8 cellular contexts compared by ENCODE assay signal in the genomic region with DNA sequence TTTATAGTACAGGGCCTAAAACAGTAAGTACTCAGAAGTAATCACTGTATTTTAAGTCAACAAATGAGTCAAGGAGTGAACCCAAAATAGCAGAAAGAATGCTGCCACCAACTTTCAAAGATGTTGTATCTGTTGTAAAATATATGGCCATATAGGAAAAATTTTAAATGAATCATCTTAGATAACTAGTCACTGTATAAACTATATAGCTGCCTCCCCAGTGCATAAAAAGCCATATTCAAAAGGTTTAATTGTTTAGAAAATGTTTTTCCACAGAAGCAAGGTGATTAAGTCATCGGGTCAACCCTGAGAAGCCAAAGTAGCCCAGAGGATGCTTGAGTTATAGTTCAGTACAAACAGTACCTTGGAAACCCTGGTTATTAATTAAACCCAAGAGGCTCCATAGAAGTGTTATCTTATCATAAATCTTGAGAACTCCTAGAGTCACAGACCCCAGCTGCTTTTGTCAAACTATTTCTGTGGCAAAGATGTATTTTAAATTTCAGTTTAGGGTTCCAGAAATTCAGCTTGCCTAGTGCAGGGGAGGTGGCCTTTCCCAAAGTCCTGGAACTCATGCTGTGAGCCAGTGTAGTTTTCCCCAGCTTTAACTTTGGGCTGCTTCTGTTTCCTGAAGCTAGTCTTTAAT. TPM values are rescaled to one million over a fixed set of nuclear protein-coding genes. Genes with fewer than 3 reads are reported as not detected.
A peak's percentile ranks its signal among the peaks of the same experiment; 100 is the strongest.
DNase-seq lines count a peak whose midpoint lies in the region; ATAC-seq, FAIRE-seq and TF ChIP-seq lines count a peak whose summit lies in the region.

No MANE protein-coding gene starts in this region.

- 57 to 86% methylated on average over 1 of the region's 1 CpG for whole genome bisulfite sequencing in lung, 2 donors
- 36 to 42% methylated on average over 1 of the region's 1 CpG for WGBS in tibial nerve, 2 donors

- H3K36me3 Mint-ChIP-seq in activated T-cell treated with anti-CD3 and anti-CD28 coated beads, Interleukin-2, amount 50 U/mL, for 24 hours (ENCODE audit: low read depth) = peaks cover 68% of the 10 kb centered on the region
- peaks cover 20% of the 10 kb centered on the region for H3K36me3 Mint-ChIP-seq in activated T-cell treated with anti-CD3 and anti-CD28 coated beads, Interleukin-2, amount 50 U/mL, for 4 hours (ENCODE audit: insufficient read depth)
- H3K36me3 Mint-ChIP-seq in astrocyte (ENCODE audit: low read depth, unreplicated experiment) = peaks cover 2% of the 10 kb centered on the region

- TF ChIP-seq CTCF in astrocyte (IDR thresholded peaks at IDR 0.05; ENCODE audit: insufficient read depth, low read depth, low read length) (no peak), lung (IDR thresholded peaks at IDR 0.05; ENCODE audit: control extremely low read depth, extremely low read depth) (no peak), tibial nerve (IDR thresholded peaks at IDR 0.05) (no peak)

- peak overlapping the region; percentile 76 for H3K27ac Mint-ChIP-seq in activated T-cell treated with anti-CD3 and anti-CD28 coated beads, Interleukin-2, amount 50 U/mL, for 24 hours
- H3K27ac Mint-ChIP-seq in astrocyte (ENCODE audit: unreplicated experiment) = peak overlapping the region; percentile 35

- TF ChIP-seq POLR2A in tibial nerve (IDR thresholded peaks at IDR 0.05) = no peak

- H3K4me2 ChIP-seq in astrocyte (ENCODE audit: low read length) = peak overlapping the region; percentile 50

- H3K9ac ChIP-seq in astrocyte (ENCODE audit: low read length) = peak overlapping the region; percentile 46

- no peak for ATAC-seq in activated T-cell treated with anti-CD3 and anti-CD28 coated beads, Interleukin-2, amount 50 U/mL, for 4 hours
- ATAC-seq in lung (ENCODE audit: insufficient read depth, low FRiP score) = peak; percentile 68
- ATAC-seq in HG02571 (IDR thresholded peaks at IDR 0.05; ENCODE audit: unreplicated experiment) = no peak

- H3K27me3 Mint-ChIP-seq in activated T-cell treated with anti-CD3 and anti-CD28 coated beads, Interleukin-2, amount 50 U/mL, for 24 hours = no peaks in the 10 kb centered on the region
- no peaks in the 10 kb centered on the region for H3K27me3 Mint-ChIP-seq in activated T-cell treated with anti-CD3 and anti-CD28 coated beads, Interleukin-2, amount 50 U/mL, for 4 hours (ENCODE audit: low read depth)
- H3K27me3 Mint-ChIP-seq in astrocyte (ENCODE audit: low read depth, unreplicated experiment) = no peaks in the 10 kb centered on the region

- peak overlapping the region; percentile 62 for H3K27ac ChIP-seq in astrocyte (ENCODE audit: low read depth, low read length)
- peak overlapping the region; percentile 85 to 92 for H3K27ac ChIP-seq in lung (ENCODE audit: low read depth in 1 of 2, low read length in 1 of 2)
- peak overlapping the region in 3 of 4 donors; percentile 67 to 79 (median 68) for H3K27ac ChIP-seq in tibial nerve

- H3K27me3 ChIP-seq in astrocyte (ENCODE audit: insufficient read depth, low read length) (no peaks in the 10 kb centered on the region), lung (ENCODE audit: control insufficient read depth, insufficient read depth) (no peaks in the 10 kb centered on the region), tibial nerve (no peaks in the 10 kb centered on the region)

- peak in 1 of 2 donors; percentile 32 for TF ChIP-seq EP300 in tibial nerve (IDR thresholded peaks at IDR 0.05)

- H3K4me3 ChIP-seq in astrocyte (ENCODE audit: insufficient read depth, low read depth, low read length) = no peak overlapping the region
- no peak overlapping the region for H3K4me3 ChIP-seq in lung
- H3K4me3 ChIP-seq in tibial nerve = no peak overlapping the region

- H3K9me3 ChIP-seq in astrocyte (ENCODE audit: insufficient read depth, low read depth, low read length) (no peaks in the 10 kb centered on the region), lung (ENCODE audit: control insufficient read depth in 2 of 2, insufficient read depth in 1 of 2, low read length in 1 of 2) (no peaks in the 10 kb centered on the region), tibial nerve (no peaks in the 10 kb centered on the region)

- no peaks in the 10 kb centered on the region for H3K9me3 Mint-ChIP-seq in activated T-cell treated with anti-CD3 and anti-CD28 coated beads, Interleukin-2, amount 50 U/mL, for 24 hours
- no peaks in the 10 kb centered on the region for H3K9me3 Mint-ChIP-seq in activated T-cell treated with anti-CD3 and anti-CD28 coated beads, Interleukin-2, amount 50 U/mL, for 4 hours
- no peaks in the 10 kb centered on the region for H3K9me3 Mint-ChIP-seq in astrocyte (ENCODE audit: unreplicated experiment)

- FAIRE-seq in astrocyte (lab: Jason Lieb, UNC) = no peak

- H2AFZ ChIP-seq in astrocyte (ENCODE audit: low read depth, low read length) = no peak overlapping the region

- H3K36me3 ChIP-seq in astrocyte (ENCODE audit: insufficient read depth, low read length) (no peaks in the 10 kb centered on the region), lung (ENCODE audit: control insufficient read depth in 2 of 2, insufficient read depth in 2 of 2, low read length in 2 of 2) (peaks cover 0 to 3% of the 10 kb centered on the region in 2 donors), tibial nerve (no peaks in the 10 kb centered on the region)

- H3K4me1 ChIP-seq in astrocyte (ENCODE audit: insufficient read depth, low read length) = peaks cover 20% of the 10 kb centered on the region
- peaks cover 6 to 26% of the 10 kb centered on the region in 2 donors for H3K4me1 ChIP-seq in lung (ENCODE audit: control insufficient read depth in 2 of 2, insufficient read depth in 2 of 2, low read length in 2 of 2)
- peaks cover 0 to 77% (median 41%) of the 10 kb centered on the region in 4 donors for H3K4me1 ChIP-seq in tibial nerve

- H4K20me1 ChIP-seq in astrocyte (ENCODE audit: insufficient read depth, low read length) = peaks cover 45% of the 10 kb centered on the region

- peaks cover 98% of the 10 kb centered on the region for H3K79me2 ChIP-seq in astrocyte (ENCODE audit: insufficient read depth, low read length)

- H3K4me3 Mint-ChIP-seq in activated T-cell treated with anti-CD3 and anti-CD28 coated beads, Interleukin-2, amount 50 U/mL, for 24 hours = no peak overlapping the region
- H3K4me3 Mint-ChIP-seq in activated T-cell treated with anti-CD3 and anti-CD28 coated beads, Interleukin-2, amount 50 U/mL, for 4 hours = no peak overlapping the region
- H3K4me3 Mint-ChIP-seq in astrocyte (ENCODE audit: unreplicated experiment) = no peak overlapping the region

- H3K4me1 Mint-ChIP-seq in activated T-cell treated with anti-CD3 and anti-CD28 coated beads, Interleukin-2, amount 50 U/mL, for 24 hours (ENCODE audit: low read depth) = peaks cover 82% of the 10 kb centered on the region
- H3K4me1 Mint-ChIP-seq in activated T-cell treated with anti-CD3 and anti-CD28 coated beads, Interleukin-2, amount 50 U/mL, for 4 hours (ENCODE audit: low read depth) = peaks cover 74% of the 10 kb centered on the region
- peaks cover 35% of the 10 kb centered on the region for H3K4me1 Mint-ChIP-seq in astrocyte (ENCODE audit: low read depth, unreplicated experiment)

- DNase-seq in activated T-cell treated with anti-CD3 and anti-CD28 coated beads, Interleukin-2, amount 50 U/mL, for 24 hours = no peak
- no peak for DNase-seq in activated T-cell treated with anti-CD3 and anti-CD28 coated beads, Interleukin-2, amount 50 U/mL, for 4 hours
- no peak for DNase-seq in astrocyte (ENCODE audit: low read depth)
- DNase-seq in lung (ENCODE audit: low spot score) = no peak
- no peak for DNase-seq in tibial nerve (ENCODE audit: low spot score in 2 of 2)
- no peak for DNase-seq in stimulated activated CD4-positive, alpha-beta T cell treated with anti-CD3 and anti-CD28 coated beads, Interleukin-2, amount 100 ng/mL, for 24 hours
- DNase-seq in SKM-1 (lab: John Stamatoyannopoulos, UW; ENCODE audit: unreplicated experiment) = no peak

RNA-seq across cellular contexts. Expression of a gene that starts 39.2 kb away (rescaled TPM):
- 100 to 1,000 TPM; 343 to 376 (median 347) TPM for total RNA-seq in activated T-cell treated with anti-CD3 and anti-CD28 coated beads, Interleukin-2, amount 50 U/mL, for 4 hours
- total RNA-seq in astrocyte (89.1 and 93.1 TPM in 2 replicates), lung (100 to 1,000 TPM; 265 to 266 TPM), tibial nerve (100 to 1,000 TPM; 353 to 653 (median 495) TPM)
- polyA plus RNA-seq in lung = 10 to 100 TPM; 55.3 to 64.2 TPM
